8 cellular contexts compared by ENCODE assay signal in the genomic region with DNA sequence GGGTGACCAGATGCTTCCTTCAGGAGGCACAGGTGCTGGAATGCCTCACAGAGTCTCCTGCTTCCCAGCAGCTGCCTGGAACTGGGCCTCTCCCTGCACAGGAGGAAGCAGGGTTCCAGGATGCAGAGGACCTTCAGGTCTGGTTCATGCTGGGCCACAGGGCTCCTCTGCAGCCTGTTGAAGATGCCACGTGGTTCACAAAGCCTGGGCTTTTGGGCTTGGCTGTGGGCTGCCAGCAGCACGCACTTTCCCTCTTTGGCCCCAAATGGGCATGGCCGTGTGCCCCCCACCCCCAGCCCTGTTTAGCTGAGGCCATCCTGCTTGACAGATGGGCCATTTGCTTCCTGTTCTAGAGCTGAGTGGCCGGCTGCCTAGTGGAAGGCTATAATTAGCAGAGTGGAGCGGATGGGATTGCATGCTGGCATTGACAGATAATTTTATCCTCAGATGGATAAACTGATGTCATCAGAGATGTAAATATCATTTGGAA. TPM values are rescaled to one million over a fixed set of nuclear protein-coding genes. Genes with fewer than 3 reads are reported as not detected.
DNase-seq lines count a peak whose midpoint lies in the region; ATAC-seq lines count a peak whose summit lies in the region.

No MANE protein-coding gene starts in this region.

- H3K27ac Mint-ChIP-seq in dendritic cell treated with granulocyte-macrophage colony-stimulating factor and Interleukin-4, amounts not matched to agents 40 ng/mL and 50 ng/mL, for 4 days = peak overlapping the region; percentile 90

- intact Hi-C loops in dendritic cell treated with granulocyte-macrophage colony-stimulating factor and Interleukin-4, amounts not matched to agents 40 ng/mL and 50 ng/mL, for 4 days (cut with micrococcal nuclease) = no loop called here
- intact Hi-C loops in aorta (cut with DNase I) = no loop called here

- peaks cover 78% of the 10 kb centered on the region for H3K4me1 Mint-ChIP-seq in dendritic cell treated with granulocyte-macrophage colony-stimulating factor and Interleukin-4, amounts not matched to agents 40 ng/mL and 50 ng/mL, for 4 days (ENCODE audit: low read depth)

- peaks cover 9% of the 10 kb centered on the region for H3K27me3 Mint-ChIP-seq in dendritic cell treated with granulocyte-macrophage colony-stimulating factor and Interleukin-4, amounts not matched to agents 40 ng/mL and 50 ng/mL, for 4 days

- no peak overlapping the region for H3K9ac ChIP-seq in muscle layer of colon (ENCODE audit: low read length)

- H3K4me1 ChIP-seq in muscle layer of colon (ENCODE audit: insufficient read depth, low read length) = peaks cover 95% of the 10 kb centered on the region
- no peaks in the 10 kb centered on the region for H3K4me1 ChIP-seq in aorta (ENCODE audit: control insufficient read depth in 1 of 2, insufficient read depth in 2 of 2, low read length in 2 of 2)

- H3K9me3 ChIP-seq in muscle layer of colon (ENCODE audit: low read length) (no peaks in the 10 kb centered on the region), aorta (ENCODE audit: control insufficient read depth, low read length) (no peaks in the 10 kb centered on the region)

- H3K4me3 ChIP-seq in muscle layer of colon (ENCODE audit: low read depth in 1 of 2, low read length in 2 of 2) = peak overlapping the region in 1 of 2 donors; percentile 36
- H3K4me3 ChIP-seq in aorta (ENCODE audit: low read length in 2 of 2) = no peak overlapping the region

- peaks cover 23% of the 10 kb centered on the region for H3K36me3 Mint-ChIP-seq in dendritic cell treated with granulocyte-macrophage colony-stimulating factor and Interleukin-4, amounts not matched to agents 40 ng/mL and 50 ng/mL, for 4 days (ENCODE audit: low read depth)

- ATAC-seq in aorta (ENCODE audit: low FRiP score) (peak; percentile 69), HG02623 (IDR thresholded peaks at IDR 0.05; ENCODE audit: unreplicated experiment) (no peak), HG03469 (IDR thresholded peaks at IDR 0.05; ENCODE audit: unreplicated experiment) (no peak)

- 2 to 3% methylated on average over 5 of the region's 5 CpGs for WGBS in aorta, 2 donors

- no peaks in the 10 kb centered on the region for H3K27me3 ChIP-seq in muscle layer of colon (ENCODE audit: control insufficient read depth in 1 of 2, insufficient read depth in 2 of 2, low read length in 2 of 2)
- H3K27me3 ChIP-seq in aorta (ENCODE audit: control insufficient read depth in 1 of 2, insufficient read depth in 2 of 2, low read length in 1 of 2) = no peaks in the 10 kb centered on the region

- no peak overlapping the region for H3K4me3 Mint-ChIP-seq in dendritic cell treated with granulocyte-macrophage colony-stimulating factor and Interleukin-4, amounts not matched to agents 40 ng/mL and 50 ng/mL, for 4 days

- DNase-seq in NCI-H82 (lab: John Stamatoyannopoulos, UW) = peak; percentile 28
- DNase-seq in NCI-H82 treated with DMSO at 0.1 percent for 48 hours (lab: John Stamatoyannopoulos, UW; ENCODE audit: unreplicated experiment) = no peak
- peak in 1 of 2 donors; percentile 77 for DNase-seq in aorta
- DNase-seq in NCI-H1048 (lab: John Stamatoyannopoulos, UW) = no peak

- peak overlapping the region; percentile 95 for H3K27ac ChIP-seq in muscle layer of colon (ENCODE audit: low read depth, low read length)
- H3K27ac ChIP-seq in aorta (ENCODE audit: low read depth in 1 of 2, low read length in 2 of 2) = peak overlapping the region; percentile 59 to 80

- H3K36me3 ChIP-seq in muscle layer of colon (ENCODE audit: insufficient read depth, low read length) (no peaks in the 10 kb centered on the region), aorta (ENCODE audit: control insufficient read depth in 1 of 2, insufficient read depth in 2 of 2, low read length in 1 of 2) (no peaks in the 10 kb centered on the region)

- H3K9me3 Mint-ChIP-seq in dendritic cell treated with granulocyte-macrophage colony-stimulating factor and Interleukin-4, amounts not matched to agents 40 ng/mL and 50 ng/mL, for 4 days = no peaks in the 10 kb centered on the region

RNA-seq across cellular contexts. Expression of a gene that starts 28.0 kb away (rescaled TPM):
- total RNA-seq in aorta = 10 to 100 TPM; 12.8 to 16.8 TPM
- polyA plus RNA-seq in aorta = 10 to 100 TPM in 1 of 2 donors, 1 to 10 TPM in 1; 1.8 to 10.3 TPM
